ENCODE assay signal across 26 cellular contexts in genomic region chr22:39937881-39938280, GRCh38. TPM values are rescaled to one million over a fixed set of nuclear protein-coding genes. Genes with fewer than 3 reads are reported as not detected.
DNase-seq lines count a peak whose midpoint lies in the region; ATAC-seq and TF ChIP-seq lines count a peak whose summit lies in the region.
"Had no signal": no experiment of that assay in that cellular context is flagged by ENCODE, and none has a peak within 500 bp of the region (broad histone marks: within the 10 kb centered on the region; RNA-seq: fewer than 3 reads in every experiment).

No MANE protein-coding gene starts in this region.

- no peaks in the 10 kb centered on the region for H3K9me3 ChIP-seq in CD8-positive, alpha-beta memory T cell (ENCODE audit: low read length)
- H3K9me3 ChIP-seq in suprapubic skin = no peaks in the 10 kb centered on the region
- H3K9me3 ChIP-seq: stomach, upper lobe of left lung had no signal

- no peaks in the 10 kb centered on the region for H3K36me3 Mint-ChIP-seq in activated CD4-positive, alpha-beta T cell treated with anti-CD3 and anti-CD28 coated beads for 36 hours (ENCODE audit: low read depth)
- H3K36me3 Mint-ChIP-seq in CD8-positive, alpha-beta memory T cell = peaks cover 0 to 30% (median 8%) of the 10 kb centered on the region in 3 donors
- H3K36me3 Mint-ChIP-seq in activated T-helper 17 cell treated with anti-CD3 and anti-CD28 coated beads, Interleukin-2, amount 50 U/mL, for 72 hours (ENCODE audit: low read depth) = peaks cover 10% of the 10 kb centered on the region
- peaks cover 0 to 6% of the 10 kb centered on the region in 2 donors for H3K36me3 Mint-ChIP-seq in naive B cell

- intact Hi-C loops in activated CD4-positive, alpha-beta T cell treated with anti-CD3 and anti-CD28 coated beads for 36 hours (cut with DNase I, micrococcal nuclease) = loop anchor here in 1 of 2 experiments (5.0 to 10.0 kb wide), 2 partner anchors 84 to 403 kb away; partner anchors contain the start of gene RPS19BP1

- 75% methylated on average over 3 of the region's 3 CpGs for WGBS in suprapubic skin

- peak overlapping the region; percentile 54 for H3K4me3 Mint-ChIP-seq in activated CD4-positive, alpha-beta T cell treated with anti-CD3 and anti-CD28 coated beads for 36 hours
- peak overlapping the region; percentile 49 to 82 (median 76) for H3K4me3 Mint-ChIP-seq in CD8-positive, alpha-beta memory T cell
- no peak overlapping the region for H3K4me3 Mint-ChIP-seq in activated T-helper 17 cell treated with anti-CD3 and anti-CD28 coated beads, Interleukin-2, amount 50 U/mL, for 72 hours
- H3K4me3 Mint-ChIP-seq in naive B cell = peak overlapping the region in 5 of 8 donors; percentile 21 to 73 (median 55)
- H3K4me3 Mint-ChIP-seq: endodermal cell, neural crest cell had no signal

- POLR2A ChIA-PET in activated CD4-positive, alpha-beta T cell treated with anti-CD3 and anti-CD28 coated beads for 36 hours (lab: Charles Lee) = interaction anchor here (0.6 kb wide), 3 partner anchors 14 to 32 kb away, joined by 3 read pairs; no protein-coding TSS in a partner anchor
- POLR2A ChIA-PET in CD8-positive, alpha-beta memory T cell (lab: Charles Lee) = interaction anchor here (0.8 to 1.7 kb wide), 4 partner anchors 9 to 38 kb away, joined by 3 to 9 read pairs (median 3); no protein-coding TSS in a partner anchor

- peak overlapping the region; percentile 29 for H3K27ac ChIP-seq in CD8-positive, alpha-beta memory T cell (ENCODE audit: low read depth, low read length)
- no peak overlapping the region for H3K27ac ChIP-seq in suprapubic skin
- H3K27ac ChIP-seq: stomach, upper lobe of left lung, WERI-Rb-1 had no signal

- no peak for TF ChIP-seq CTCF in suprapubic skin (IDR thresholded peaks at IDR 0.05)

- no peaks in the 10 kb centered on the region for H3K9me3 Mint-ChIP-seq in activated CD4-positive, alpha-beta T cell treated with anti-CD3 and anti-CD28 coated beads for 36 hours (ENCODE audit: low read depth)
- no peaks in the 10 kb centered on the region for H3K9me3 Mint-ChIP-seq in CD8-positive, alpha-beta memory T cell
- no peaks in the 10 kb centered on the region for H3K9me3 Mint-ChIP-seq in activated T-helper 17 cell treated with anti-CD3 and anti-CD28 coated beads, Interleukin-2, amount 50 U/mL, for 72 hours
- no peaks in the 10 kb centered on the region for H3K9me3 Mint-ChIP-seq in naive B cell
- H3K9me3 Mint-ChIP-seq: endodermal cell, neural crest cell had no signal

- CTCF ChIA-PET in activated CD4-positive, alpha-beta T cell treated with anti-CD3 and anti-CD28 coated beads for 36 hours (lab: Charles Lee) = interaction anchor here (0.6 to 4.3 kb wide), 8 partner anchors 11 to 1975 kb away, joined by 3 to 18 read pairs (median 3); no protein-coding TSS in a partner anchor
- CTCF ChIA-PET in CD8-positive, alpha-beta memory T cell (lab: Charles Lee) = interaction anchor here (1.0 to 2.3 kb wide), 4 partner anchors 12 to 403 kb away, joined by 3 to 12 read pairs (median 3); no protein-coding TSS in a partner anchor

- no peak for ATAC-seq in activated CD4-positive, alpha-beta T cell treated with anti-CD3 and anti-CD28 coated beads for 36 hours
- no peak for ATAC-seq in activated T-helper 17 cell treated with anti-CD3 and anti-CD28 coated beads, Interleukin-2, amount 50 U/mL, for 72 hours (replicated peaks)
- ATAC-seq in naive B cell (ENCODE audit: low read depth in 2 of 2) = no peak

- H3K27me3 ChIP-seq in CD8-positive, alpha-beta memory T cell (ENCODE audit: insufficient read depth, low read length, poor library complexity, severe bottlenecking) = no peaks in the 10 kb centered on the region
- H3K27me3 ChIP-seq in suprapubic skin = peaks cover 13% of the 10 kb centered on the region

- no peaks in the 10 kb centered on the region for H3K36me3 ChIP-seq in CD8-positive, alpha-beta memory T cell (ENCODE audit: insufficient read depth, low read length)
- no peaks in the 10 kb centered on the region for H3K36me3 ChIP-seq in suprapubic skin
- H3K36me3 ChIP-seq: stomach, upper lobe of left lung, WERI-Rb-1 had no signal

- peak overlapping the region; percentile 43 for H3K4me3 ChIP-seq in CD8-positive, alpha-beta memory T cell (ENCODE audit: low read length)
- H3K4me3 ChIP-seq in suprapubic skin = no peak overlapping the region
- H3K4me3 ChIP-seq: stomach, upper lobe of left lung had no signal

- H3K27ac Mint-ChIP-seq in activated CD4-positive, alpha-beta T cell treated with anti-CD3 and anti-CD28 coated beads for 36 hours = peak overlapping the region; percentile 92
- peak overlapping the region in 7 of 8 donors; percentile 87 to 94 (median 91) for H3K27ac Mint-ChIP-seq in CD8-positive, alpha-beta memory T cell
- H3K27ac Mint-ChIP-seq in activated T-helper 17 cell treated with anti-CD3 and anti-CD28 coated beads, Interleukin-2, amount 50 U/mL, for 72 hours = peak overlapping the region; percentile 82
- peak overlapping the region in 5 of 6 donors; percentile 16 to 96 (median 44) for H3K27ac Mint-ChIP-seq in naive B cell
- H3K27ac Mint-ChIP-seq: endodermal cell had no signal

- peak; percentile 29 for DNase-seq in activated CD4-positive, alpha-beta T cell treated with anti-CD3 and anti-CD28 coated beads for 36 hours
- DNase-seq in activated CD4-positive, alpha-beta T cell treated with anti-CD3 and anti-CD28 coated beads for 48 hours = no peak
- DNase-seq in CD8-positive, alpha-beta memory T cell = peak in 2 of 5 donors; percentile 54 to 80
- DNase-seq in naive B cell (no peak), foreskin melanocyte (no peak), suprapubic skin (ENCODE audit: low spot score in 2 of 2) (no peak), hepatic stellate cell (ENCODE audit: low spot score) (no peak)
- DNase-seq: 8988T, activated gamma-delta T cell treated with Interleukin-2 at 50 U/mL for 16 hours, AML-193, endodermal cell, glutamatergic neuron, Karpas-422, NCI-H1048, NCI-H2029, NCI-H345, stomach, upper lobe of left lung, WERI-Rb-1 had no signal

- H3K4me1 Mint-ChIP-seq in activated CD4-positive, alpha-beta T cell treated with anti-CD3 and anti-CD28 coated beads for 36 hours = peaks cover 93% of the 10 kb centered on the region
- peaks cover 95 to 98% (median 98%) of the 10 kb centered on the region in 3 donors for H3K4me1 Mint-ChIP-seq in CD8-positive, alpha-beta memory T cell
- peaks cover 74% of the 10 kb centered on the region for H3K4me1 Mint-ChIP-seq in activated T-helper 17 cell treated with anti-CD3 and anti-CD28 coated beads, Interleukin-2, amount 50 U/mL, for 72 hours
- H3K4me1 Mint-ChIP-seq in naive B cell = peaks cover 50 to 92% (median 82%) of the 10 kb centered on the region in 3 donors

- H3K27me3 Mint-ChIP-seq in activated CD4-positive, alpha-beta T cell treated with anti-CD3 and anti-CD28 coated beads for 36 hours = no peaks in the 10 kb centered on the region
- no peaks in the 10 kb centered on the region for H3K27me3 Mint-ChIP-seq in CD8-positive, alpha-beta memory T cell
- H3K27me3 Mint-ChIP-seq in activated T-helper 17 cell treated with anti-CD3 and anti-CD28 coated beads, Interleukin-2, amount 50 U/mL, for 72 hours = no peaks in the 10 kb centered on the region
- no peaks in the 10 kb centered on the region for H3K27me3 Mint-ChIP-seq in naive B cell

- H3K4me1 ChIP-seq in CD8-positive, alpha-beta memory T cell (ENCODE audit: insufficient read depth, low read length) = peaks cover 97% of the 10 kb centered on the region
- no peaks in the 10 kb centered on the region for H3K4me1 ChIP-seq in suprapubic skin
- H3K4me1 ChIP-seq: upper lobe of left lung had no signal

- no peak for TF ChIP-seq POLR2A in suprapubic skin (IDR thresholded peaks at IDR 0.05)

- TF ChIP-seq EP300 in suprapubic skin (IDR thresholded peaks at IDR 0.05) = no peak

RNA-seq across cellular contexts. Expression of gene TMA7B, which starts 22.3 kb away (rescaled TPM):
- total RNA-seq in activated CD4-positive, alpha-beta T cell treated with anti-CD3 and anti-CD28 coated beads for 36 hours = 1 to 10 TPM in 1 of 2 experiments, under 1 TPM in 1; 0.96 to 1.1 TPM
- total RNA-seq in CD8-positive, alpha-beta memory T cell = 1 to 10 TPM; 1.4 to 2.0 TPM
- 3.0 TPM for polyA plus RNA-seq in CD8-positive, alpha-beta memory T cell
- 1 to 10 TPM; 4.0 to 4.4 TPM for total RNA-seq in activated T-helper 17 cell treated with anti-CD3 and anti-CD28 coated beads, Interleukin-2, amount 50 U/mL, for 72 hours
- polyA plus RNA-seq in naive B cell (ENCODE audit: low read depth in 6 of 6) = 1 to 10 TPM in 3 of 6 donors, under 1 TPM in 3; 0.60 to 3.3 (median 0.96) TPM
- 1 to 10 TPM in 1 of 4 donors, under 1 TPM in 1, not detected in 2; 0.76 to 1.4 TPM for total RNA-seq in suprapubic skin
- total RNA-seq: Daoy, endodermal cell, H1, HT-29, mesenteric fat pad, neural crest cell had no signal
- polyA plus RNA-seq: H1, stomach had no signal

RNA-seq across cellular contexts. Expression of gene GRAP2, which starts 37.0 kb away (rescaled TPM):
- 10 to 100 TPM; 40.6 to 45.5 TPM for total RNA-seq in activated CD4-positive, alpha-beta T cell treated with anti-CD3 and anti-CD28 coated beads for 36 hours
- total RNA-seq in CD8-positive, alpha-beta memory T cell = 10 to 100 TPM; 41.8 to 53.2 TPM
- 103 TPM for polyA plus RNA-seq in CD8-positive, alpha-beta memory T cell
- 10 to 100 TPM; 50.7 to 94.2 TPM for total RNA-seq in activated T-helper 17 cell treated with anti-CD3 and anti-CD28 coated beads, Interleukin-2, amount 50 U/mL, for 72 hours
- 10 to 100 TPM in 5 of 6 donors, 1 to 10 TPM in 1; 7.7 to 37.7 (median 18.7) TPM for polyA plus RNA-seq in naive B cell (ENCODE audit: low read depth in 6 of 6)
- total RNA-seq in suprapubic skin = 10 to 100 TPM in 1 of 4 donors, 1 to 10 TPM in 1, under 1 TPM in 2; 0.16 to 10.1 (median 4.8) TPM
- total RNA-seq: H1, HT-29 had no signal

RNA-seq across cellular contexts. Expression of gene ENTHD1, which starts 44.3 kb away (rescaled TPM):
- under 1 TPM; 0.59 to 0.70 TPM for total RNA-seq in activated CD4-positive, alpha-beta T cell treated with anti-CD3 and anti-CD28 coated beads for 36 hours
- under 1 TPM; 0.16 to 0.35 TPM for total RNA-seq in CD8-positive, alpha-beta memory T cell
- 0.16 TPM for polyA plus RNA-seq in CD8-positive, alpha-beta memory T cell
- 1 to 10 TPM in 1 of 2 donors, under 1 TPM in 1; 0.58 to 1.2 TPM for total RNA-seq in activated T-helper 17 cell treated with anti-CD3 and anti-CD28 coated beads, Interleukin-2, amount 50 U/mL, for 72 hours
- polyA plus RNA-seq in naive B cell (ENCODE audit: low read depth in 6 of 6) = not detected
- total RNA-seq in suprapubic skin = not detected
- total RNA-seq: Daoy, endodermal cell, H1, HT-29, mesenteric fat pad, neural crest cell, posterior vena cava, stomach had no signal
- polyA plus RNA-seq: H1, stomach had no signal

RNA-seq across cellular contexts. Expression of gene FAM83F, which starts 56.9 kb away (rescaled TPM):
- total RNA-seq in activated CD4-positive, alpha-beta T cell treated with anti-CD3 and anti-CD28 coated beads for 36 hours = under 1 TPM; 0.49 to 0.91 TPM
- under 1 TPM; 0.33 to 0.51 TPM for total RNA-seq in CD8-positive, alpha-beta memory T cell
- 0.01 TPM for polyA plus RNA-seq in CD8-positive, alpha-beta memory T cell
- 1 to 10 TPM in 1 of 2 donors, under 1 TPM in 1; 0.37 to 1.3 TPM for total RNA-seq in activated T-helper 17 cell treated with anti-CD3 and anti-CD28 coated beads, Interleukin-2, amount 50 U/mL, for 72 hours
- under 1 TPM in 1 of 6 donors, not detected in 5; 0.05 TPM for polyA plus RNA-seq in naive B cell (ENCODE audit: low read depth in 6 of 6)
- total RNA-seq in suprapubic skin = 10 to 100 TPM; 54.5 to 78.1 (median 69.3) TPM
